ENCODE assay signal across 8 cellular contexts in the genomic region with DNA sequence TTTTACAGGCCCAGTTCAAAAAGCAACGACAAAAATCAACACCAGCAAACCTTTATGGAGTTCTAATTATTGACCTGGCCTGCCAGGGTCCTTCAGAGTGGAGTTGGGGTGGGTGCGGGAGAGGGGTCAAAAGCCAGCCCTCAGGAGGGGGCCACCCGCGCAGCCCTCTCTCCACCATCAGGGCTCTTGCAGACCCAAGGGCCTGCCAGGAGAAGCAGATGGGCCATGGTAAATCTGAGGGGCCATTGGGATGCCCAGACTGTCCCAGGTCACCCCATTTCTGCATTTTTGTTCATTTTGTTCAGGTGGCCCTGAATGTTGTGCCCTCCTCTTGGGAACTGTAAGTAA.
DNase-seq lines count a peak whose midpoint lies in the region; ATAC-seq and TF ChIP-seq lines count a peak whose summit lies in the region.

No MANE protein-coding gene starts in this region.

- H3K4me1 ChIP-seq in GM23248 (ENCODE audit: insufficient read depth): no peaks in the 10 kb centered on the region
- peaks cover 12% of the 10 kb centered on the region for H3K4me1 ChIP-seq in SJSA1 (replicated peaks)
- peaks cover 0 to 5% of the 10 kb centered on the region in 2 donors for H3K4me1 ChIP-seq in gastrocnemius medialis

- H3F3A ChIP-seq in GM23248 (ENCODE audit: insufficient read depth): no peaks in the 10 kb centered on the region

- intact Hi-C loops in gastrocnemius medialis (cut with DNase I; ENCODE audit: low total_unique reads): loop anchor here (1.0 kb wide), 1 partner anchor 31 kb away; no protein-coding TSS in a partner anchor

- H3K27ac ChIP-seq in GM23248 (no peak overlapping the region), SJSA1 (no peak overlapping the region), gastrocnemius medialis (no peak overlapping the region)

- WGBS in GM23248 (ENCODE audit: low coverage in 1 of 2, low lambda C conversion rate in 2 of 2, missing lambda C conversion rate in 2 of 2), 2 experiments: 50 to 58% methylated on average over 4 of the region's 4 CpGs

- peak overlapping the region; percentile 90 for H3K4me2 ChIP-seq in GM23248 (ENCODE audit: unreplicated experiment)

- H4K20me1 ChIP-seq in GM23248 (ENCODE audit: insufficient read depth): no peaks in the 10 kb centered on the region

- TF ChIP-seq POLR2A in gastrocnemius medialis (IDR thresholded peaks at IDR 0.05): no peak

- H3K4me3 ChIP-seq in GM23248: peak overlapping the region; percentile 92
- H3K4me3 ChIP-seq in SJSA1: peak overlapping the region; percentile 54; the same call in 1 of the 2 replicates
- H3K4me3 ChIP-seq in fibroblast of mammary gland (ENCODE audit: control insufficient read depth, low read depth, low read length): peak overlapping the region; percentile 75
- H3K4me3 ChIP-seq in gastrocnemius medialis: peak overlapping the region; percentile 60 to 83 (median 68)

- H3K27me3 ChIP-seq in GM23248 (replicated peaks; ENCODE audit: insufficient read depth) (peaks cover 11% of the 10 kb centered on the region; the same call in 1 of the 2 replicates), SJSA1 (replicated peaks) (peaks cover 6% of the 10 kb centered on the region), gastrocnemius medialis (no peaks in the 10 kb centered on the region)

- H3K36me3 ChIP-seq in GM23248 (ENCODE audit: low read depth) (no peaks in the 10 kb centered on the region), SJSA1 (no peaks in the 10 kb centered on the region), gastrocnemius medialis (no peaks in the 10 kb centered on the region)

- no peaks in the 10 kb centered on the region for H3K9me2 ChIP-seq in GM23248 (ENCODE audit: insufficient read depth)

- peak overlapping the region; percentile 95 for H2AFZ ChIP-seq in GM23248

- no peaks in the 10 kb centered on the region for H3K79me2 ChIP-seq in GM23248 (ENCODE audit: insufficient read depth)

- H3K9me3 ChIP-seq in GM23248 (ENCODE audit: low read depth) (no peaks in the 10 kb centered on the region), SJSA1 (replicated peaks) (no peaks in the 10 kb centered on the region), gastrocnemius medialis (no peaks in the 10 kb centered on the region)

- in situ Hi-C loops in GM23248 (cut with MboI): no loop called here
- in situ Hi-C loops in gastrocnemius medialis (cut with MboI; ENCODE audit: low sequenced_read_pairs in 4 of 4): no loop called here

- H3K9ac ChIP-seq in GM23248: peak overlapping the region; percentile 77; the same call in 1 of the 2 replicates

- TF ChIP-seq CTCF in fibroblast of mammary gland (conservative IDR thresholded peaks at IDR 0.05; ENCODE audit: control insufficient read depth, insufficient read depth, low read depth, low read length): no peak
- TF ChIP-seq CTCF in gastrocnemius medialis (IDR thresholded peaks at IDR 0.05 in 4 of 5, conservative IDR thresholded peaks at IDR 0.05 in 1 of 5): no peak

- DNase-seq in GM23248: no peak
- no peak for DNase-seq in SJSA1 (ENCODE audit: low read depth in 1 of 2, low spot score in 2 of 2)
- DNase-seq in fibroblast of mammary gland (ENCODE audit: low read depth): no peak
- no peak for DNase-seq in gastrocnemius medialis
- no peak for DNase-seq in NOMO-1 treated with DMSO at 0.1 percent for 48 hours (lab: John Stamatoyannopoulos, UW; ENCODE audit: unreplicated experiment)
- no peak for DNase-seq in NCI-H524 (lab: John Stamatoyannopoulos, UW)

- no peak for ATAC-seq in gastrocnemius medialis
- ATAC-seq in HG03025 (IDR thresholded peaks at IDR 0.05; ENCODE audit: low FRiP score, unreplicated experiment): no peak
- no peak for ATAC-seq in HG02981 (IDR thresholded peaks at IDR 0.05; ENCODE audit: unreplicated experiment)
